In the genomic region with DNA sequence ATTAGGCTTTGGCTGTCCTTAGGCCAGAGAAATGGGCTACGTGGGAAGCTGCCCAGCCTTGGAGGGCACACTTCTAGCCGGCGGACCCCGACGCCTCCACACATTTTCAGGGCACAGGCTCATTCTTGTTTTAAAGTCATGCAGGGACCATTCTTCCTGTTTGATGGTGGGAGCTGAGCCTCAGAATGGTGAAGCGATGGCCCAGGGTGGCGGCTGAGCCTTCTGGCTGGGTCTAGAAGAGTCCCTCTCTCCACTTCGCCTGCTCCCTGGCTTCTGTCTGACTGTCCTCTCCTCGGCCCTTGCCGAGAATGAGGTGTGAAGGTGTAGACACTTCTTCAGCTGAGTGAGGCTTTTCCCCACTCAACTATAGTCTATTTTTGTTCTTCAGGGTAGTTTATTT, we compare ENCODE assay signal across 19 cellular contexts.
"Had no signal": no experiment of that assay in that cellular context is flagged by ENCODE, and none has a peak within 500 bp of the region (broad histone marks: within the 10 kb centered on the region; RNA-seq: fewer than 3 reads in every experiment).

No MANE protein-coding gene starts in this region.

- H3K27ac ChIP-seq: esophagus muscularis mucosa, gastrocnemius medialis, left lung, lower lobe of right lung, ovary, suprapubic skin, thyroid gland, uterus had no signal

- H3K4me1 ChIP-seq: esophagus muscularis mucosa, gastrocnemius medialis, left lung, lower lobe of right lung, suprapubic skin, thyroid gland, uterus had no signal

- H3K9me3 Mint-ChIP-seq: memory B cell, nephron, type B pancreatic cell had no signal

- ATAC-seq: gastrocnemius medialis, left lung, lower lobe of right lung had no signal

- DNase-seq: cortex of kidney; effector memory CD4-positive, alpha-beta T cell; gastrocnemius medialis; glutamatergic neuron; left lung; lower lobe of right lung; naive B cell; right cardiac atrium; small intestine; stimulated activated CD4-positive, alpha-beta T cell treated with anti-CD3 and anti-CD28 coated beads, Interleukin-2, amount 100 ng/mL, for 48 hours; stimulated activated naive CD4-positive, alpha-beta T cell treated with Interleukin-2 at 50 U/mL for 16 hours; thyroid gland; uterus had no signal

- H3K27me3 ChIP-seq: esophagus muscularis mucosa, gastrocnemius medialis, left lung, ovary, suprapubic skin, thyroid gland, uterus had no signal

- H3K9me3 ChIP-seq: esophagus muscularis mucosa, gastrocnemius medialis, left lung, lower lobe of right lung, ovary, suprapubic skin, thyroid gland, uterus had no signal

- H3K4me3 Mint-ChIP-seq: memory B cell, nephron, type B pancreatic cell had no signal

- H3K4me3 ChIP-seq: esophagus muscularis mucosa, gastrocnemius medialis, left lung, lower lobe of right lung, ovary, suprapubic skin, thyroid gland, uterus had no signal

- H3K36me3 ChIP-seq: left lung, ovary, thyroid gland, uterus had no signal

- H3K4me1 Mint-ChIP-seq: nephron had no signal

- H3K36me3 Mint-ChIP-seq: memory B cell, naive B cell had no signal

- H3K27ac Mint-ChIP-seq: memory B cell, nephron had no signal
